ENCODE assay signal across 8 cellular contexts in the genomic region with DNA sequence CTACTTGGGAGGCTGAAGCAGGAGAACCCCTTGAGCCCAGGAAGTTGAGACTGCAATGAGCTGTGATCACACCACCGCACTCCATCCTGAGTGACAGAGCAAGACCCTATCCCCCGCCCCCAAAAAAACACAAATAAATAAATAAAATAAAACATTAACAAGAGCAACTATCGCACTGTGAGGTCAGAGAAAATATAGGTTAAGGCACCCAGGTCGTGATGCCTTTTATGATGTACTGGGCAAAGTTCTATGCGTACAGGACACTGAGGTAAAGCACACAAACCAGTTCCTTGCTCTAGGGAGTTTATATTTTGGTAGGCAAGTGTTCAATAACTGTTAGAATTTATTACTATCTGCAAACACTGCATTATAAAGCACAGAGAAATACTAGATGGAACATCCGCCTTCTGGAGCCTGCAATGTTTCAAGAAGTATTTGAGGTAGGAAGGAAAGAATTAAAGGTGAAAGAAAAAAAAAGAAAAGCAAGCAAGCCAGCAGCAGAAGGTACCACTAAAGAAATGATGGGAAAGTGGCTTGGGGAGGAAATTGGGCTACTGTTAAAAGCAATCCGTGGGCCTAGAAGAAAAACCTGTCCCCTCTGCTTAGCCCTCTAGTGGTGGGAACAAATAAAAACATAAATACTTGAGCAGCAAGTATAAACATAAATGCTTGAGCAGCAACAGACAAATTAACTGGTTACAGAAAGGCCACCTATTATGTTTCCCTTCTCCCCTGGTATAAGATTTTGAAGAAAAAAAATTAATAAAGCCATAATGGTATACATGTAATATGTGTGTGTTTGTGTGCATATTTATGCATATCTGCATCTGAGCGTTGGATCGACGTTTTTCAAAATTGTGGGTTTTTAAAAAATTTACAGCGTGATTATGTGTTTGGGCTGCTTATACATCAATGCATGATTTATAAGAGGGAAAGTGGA.
DNase-seq lines count a peak whose midpoint lies in the region; ATAC-seq and TF ChIP-seq lines count a peak whose summit lies in the region.

No MANE protein-coding gene starts in this region.

- intact Hi-C loops in CD14-positive monocyte (cut with micrococcal nuclease): no loop called here

- no peaks in the 10 kb centered on the region for H3K9me3 ChIP-seq in H9 (ENCODE audit: control insufficient read depth, low read depth, low read length)

- H3K23me2 ChIP-seq in H9 (ENCODE audit: insufficient read length, low read depth, low read length, poor library complexity, severe bottlenecking): no peaks in the 10 kb centered on the region

- no peak overlapping the region for H4K5ac ChIP-seq in H9 (ENCODE audit: insufficient read length, low read depth, low read length)

- no peak overlapping the region for H3T11ph ChIP-seq in H9 (ENCODE audit: low read length)

- no peak overlapping the region for H3K9ac ChIP-seq in H9 (ENCODE audit: extremely low read depth, insufficient read length, low read length)

- H2AFZ ChIP-seq in H9 (ENCODE audit: low read length): no peak overlapping the region

- H3K18ac ChIP-seq in H9 (ENCODE audit: insufficient read length, low read depth, low read length): no peak overlapping the region

- H3K4ac ChIP-seq in H9 (ENCODE audit: low read depth, low read length): no peak overlapping the region

- H3K27ac ChIP-seq in H9 (ENCODE audit: insufficient read length, low read depth, low read length) (no peak overlapping the region), coronary artery (no peak overlapping the region)

- H3K27me3 ChIP-seq in H9 (ENCODE audit: insufficient read depth, low read length): no peaks in the 10 kb centered on the region

- no peak overlapping the region for H2AK5ac ChIP-seq in H9 (ENCODE audit: insufficient read length, low read length)

- H3K4me1 Mint-ChIP-seq in CD14-positive monocyte (no peaks in the 10 kb centered on the region), H9 (peaks cover 37 to 42% of the 10 kb centered on the region in 2 experiments)

- H3K4me2 ChIP-seq in H9 (ENCODE audit: insufficient read depth, insufficient read length, low read length): no peak overlapping the region

- peaks cover 0 to 2% (median 0%) of the 10 kb centered on the region in 7 donors for H3K9me3 Mint-ChIP-seq in CD14-positive monocyte
- no peaks in the 10 kb centered on the region for H3K9me3 Mint-ChIP-seq in H9

- H3K56ac ChIP-seq in H9 (ENCODE audit: insufficient read length, low read depth, low read length): no peak overlapping the region

- no CpG with 5 or more reads among the region's 11 CpGs for WGBS in H9 (ENCODE audit: extremely low coverage, insufficient read length, low lambda C conversion rate)

- H3K36me3 Mint-ChIP-seq in CD14-positive monocyte: no peaks in the 10 kb centered on the region
- H3K36me3 Mint-ChIP-seq in H9 (ENCODE audit: insufficient read depth in 1 of 3, low read depth in 3 of 3): no peaks in the 10 kb centered on the region

- H3K4me3 ChIP-seq in coronary artery: no peak overlapping the region

- no peaks in the 10 kb centered on the region for H3K79me1 ChIP-seq in H9 (ENCODE audit: insufficient read depth, low read depth, low read length, poor library complexity, severe bottlenecking)

- H3K27ac Mint-ChIP-seq in CD14-positive monocyte (no peak overlapping the region), H9 (no peak overlapping the region)

- no peak overlapping the region for H2BK5ac ChIP-seq in H9 (ENCODE audit: insufficient read length, low read length)

- ATAC-seq in GM21529 (IDR thresholded peaks at IDR 0.05; ENCODE audit: unreplicated experiment): no peak

- no peak for DNase-seq in CD14-positive monocyte (ENCODE audit: low spot score)
- no peak for DNase-seq in H9
- DNase-seq in SK-MEL-5 (ENCODE audit: low read depth, low spot score): peak; percentile 68
- peak; percentile 5 for DNase-seq in globus pallidus (ENCODE audit: low spot score)
- no peak for DNase-seq in nucleus accumbens (lab: John Stamatoyannopoulos, UW)
- DNase-seq in SHP77 treated with DMSO at 0.1 percent for 48 hours (lab: John Stamatoyannopoulos, UW): no peak
- DNase-seq in coronary artery (ENCODE audit: low spot score): no peak

- H3K23ac ChIP-seq in H9 (ENCODE audit: insufficient read length, low read depth, low read length): no peak overlapping the region

- no peak overlapping the region for H3K4me3 Mint-ChIP-seq in CD14-positive monocyte
- no peak overlapping the region for H3K4me3 Mint-ChIP-seq in H9

- TF ChIP-seq CTCF in CD14-positive monocyte (IDR thresholded peaks at IDR 0.05) (peak; percentile 74), H9 (conservative IDR thresholded peaks at IDR 0.05) (peak; percentile 82), coronary artery (IDR thresholded peaks at IDR 0.05) (no peak)

- no peak overlapping the region for H4K8ac ChIP-seq in H9 (replicated peaks; ENCODE audit: insufficient read length, low read depth, low read length)

- no peak overlapping the region for H4K91ac ChIP-seq in H9 (ENCODE audit: insufficient read length, low read depth, low read length)

- H2BK20ac ChIP-seq in H9 (ENCODE audit: low read depth, low read length, poor library complexity, severe bottlenecking): no peak overlapping the region

- H3K14ac ChIP-seq in H9 (ENCODE audit: insufficient read depth, low read length): no peak overlapping the region

- in situ Hi-C loops in SK-MEL-5 (cut with HindIII; ENCODE audit: low pct_unique_long_range_greater_than_20kb, low sequenced_read_pairs): no loop called here

- no peaks in the 10 kb centered on the region for H4K20me1 ChIP-seq in H9 (ENCODE audit: control insufficient read depth, insufficient read depth, insufficient read length)

- H2BK15ac ChIP-seq in H9 (ENCODE audit: low read depth, low read length): no peak overlapping the region

- no peaks in the 10 kb centered on the region for H3K79me2 ChIP-seq in H9 (ENCODE audit: insufficient read depth, low read length)

- peaks cover 0 to 3% (median 2%) of the 10 kb centered on the region in 3 donors for H3K27me3 Mint-ChIP-seq in CD14-positive monocyte (ENCODE audit: low read depth in 3 of 3)
- no peaks in the 10 kb centered on the region for H3K27me3 Mint-ChIP-seq in H9 (ENCODE audit: low read depth)

- H2BK120ac ChIP-seq in H9 (ENCODE audit: low read depth, low read length, poor library complexity, severe bottlenecking): no peak overlapping the region

- H2BK12ac ChIP-seq in H9 (ENCODE audit: insufficient read length, low read depth, low read length): no peak overlapping the region

- no peaks in the 10 kb centered on the region; the same call in 1 of the 2 replicates for H3K4me1 ChIP-seq in H9 (ENCODE audit: insufficient read depth, low read length)

Comparison
In these comparisons a context has a peak if more than half of its experiments do, and no peak if none do; other contexts are left out.
1. DNase-seq: peak in SK-MEL-5 (single experiment) and globus pallidus (single experiment); none in CD14-positive monocyte (single experiment), H9 (single experiment), nucleus accumbens (0 of 56), SHP77 treated with DMSO at 0.1 percent for 48 hours (single experiment) and coronary artery (single experiment).